In the genomic region with DNA sequence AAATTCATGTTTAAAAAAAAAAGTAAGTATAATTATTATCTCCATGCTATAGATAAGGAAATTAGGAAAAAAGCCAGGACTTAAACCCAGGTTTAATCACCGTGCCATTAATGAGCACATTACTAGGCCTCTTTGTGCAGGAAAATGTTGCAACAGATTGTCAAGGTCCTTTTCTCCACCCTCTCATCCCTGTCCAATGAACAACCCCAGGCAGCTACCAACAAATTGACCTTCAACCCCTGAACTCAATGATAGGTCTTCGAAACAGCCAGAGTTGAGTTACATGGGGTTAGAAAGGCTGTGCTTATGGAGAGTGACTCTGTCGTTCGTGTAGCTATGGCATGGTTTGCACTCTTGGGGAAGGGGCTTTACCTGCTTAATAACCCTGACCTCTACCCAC, we compare ENCODE assay signal across 24 cellular contexts.
"Had no signal": no experiment of that assay in that cellular context is flagged by ENCODE, and none has a peak within 500 bp of the region (broad histone marks: within the 10 kb centered on the region; RNA-seq: fewer than 3 reads in every experiment).

No MANE protein-coding gene starts in this region.

- H3K9me3 ChIP-seq: SJCRH30 had no signal

- H3K27me3 Mint-ChIP-seq: activated CD4-positive, alpha-beta T cell treated with anti-CD3 and anti-CD28 coated beads for 36 hours; activated CD4-positive, alpha-beta T cell treated with anti-CD3 and anti-CD28 coated beads, Interleukin-2, amount 10 ng/mL, durations not matched to agents 7 days and 5 days; activated T-cell treated with anti-CD3 and anti-CD28 coated beads, Interleukin-2, amount 50 U/mL, for 24 hours; brain had no signal

- H3K36me3 ChIP-seq: SJCRH30 had no signal

- H3K36me3 Mint-ChIP-seq: brain had no signal

- H3K27me3 ChIP-seq: SJCRH30 had no signal

- DNase-seq: activated CD4-positive, alpha-beta T cell treated with anti-CD3 and anti-CD28 coated beads for 36 hours; activated CD4-positive, alpha-beta T cell treated with anti-CD3 and anti-CD28 coated beads, Interleukin-2, amount 10 ng/mL, durations not matched to agents 7 days and 5 days; activated CD4-positive, alpha-beta T cell treated with anti-CD3 and anti-CD28 coated beads, Interleukin-2, amount 50 U/mL, for 48 hours; activated CD8-positive, alpha-beta T cell treated with anti-CD3 and anti-CD28 coated beads, Interleukin-2, amount 10 ng/mL, durations not matched to agents 7 days and 5 days; activated gamma-delta T cell treated with Interleukin-2 at 50 U/mL for 16 hours; activated naive CD4-positive, alpha-beta T cell treated with anti-CD3 and anti-CD28 coated beads for 36 hours; activated T-cell treated with anti-CD3 and anti-CD28 coated beads, Interleukin-2, amount 50 U/mL, for 24 hours; anterior cingulate cortex; caudate nucleus; NCI-H1105; NCI-H1436; NCI-H1694; NCI-H1930; NCI-H2081 treated with DMSO at 0.1 percent for 48 hours; NCI-H226; NCI-H524 treated with DMSO at 0.1 percent for 48 hours; T1000 had no signal

- H3K27ac Mint-ChIP-seq: activated CD4-positive, alpha-beta T cell treated with anti-CD3 and anti-CD28 coated beads for 36 hours; activated CD4-positive, alpha-beta T cell treated with anti-CD3 and anti-CD28 coated beads, Interleukin-2, amount 10 ng/mL, durations not matched to agents 7 days and 5 days; activated CD8-positive, alpha-beta T cell treated with anti-CD3 and anti-CD28 coated beads, Interleukin-2, amount 10 ng/mL, durations not matched to agents 7 days and 5 days; activated naive CD4-positive, alpha-beta T cell treated with anti-CD3 and anti-CD28 coated beads for 36 hours; activated naive CD4-positive, alpha-beta T cell treated with anti-CD3 and anti-CD28 coated beads, Interleukin-2, amount 50 U/mL, for 72 hours; activated T-cell treated with anti-CD3 and anti-CD28 coated beads, Interleukin-2, amount 50 U/mL, for 24 hours; activated T-helper 1 cell treated with anti-CD3 and anti-CD28 coated beads, Interleukin-12 subunit alpha, Interleukin-12 subunit beta, Interleukin-2, Interleukin-4 antibody, amounts not matched to agents 30 ng/mL and 10 ng/mL and 1 ng/mL, durations not matched to agents 14 hours and 24 hours and 36 hours had no signal

- H3K9me3 Mint-ChIP-seq: activated CD4-positive, alpha-beta T cell treated with anti-CD3 and anti-CD28 coated beads, Interleukin-2, amount 10 ng/mL, durations not matched to agents 7 days and 5 days; activated naive CD4-positive, alpha-beta T cell treated with anti-CD3 and anti-CD28 coated beads for 36 hours; activated T-cell treated with anti-CD3 and anti-CD28 coated beads, Interleukin-2, amount 50 U/mL, for 24 hours; activated T-helper 1 cell treated with anti-CD3 and anti-CD28 coated beads, Interleukin-12 subunit alpha, Interleukin-12 subunit beta, Interleukin-2, Interleukin-4 antibody, amounts not matched to agents 30 ng/mL and 10 ng/mL and 1 ng/mL, durations not matched to agents 14 hours and 24 hours and 36 hours had no signal

- H3K4me3 Mint-ChIP-seq: activated CD4-positive, alpha-beta T cell treated with anti-CD3 and anti-CD28 coated beads for 36 hours; activated CD4-positive, alpha-beta T cell treated with anti-CD3 and anti-CD28 coated beads, Interleukin-2, amount 10 ng/mL, durations not matched to agents 7 days and 5 days; activated CD8-positive, alpha-beta T cell treated with anti-CD3 and anti-CD28 coated beads, Interleukin-2, amount 10 ng/mL, durations not matched to agents 7 days and 5 days; activated naive CD4-positive, alpha-beta T cell treated with anti-CD3 and anti-CD28 coated beads for 36 hours; activated T-cell treated with anti-CD3 and anti-CD28 coated beads, Interleukin-2, amount 50 U/mL, for 24 hours; activated T-helper 1 cell treated with anti-CD3 and anti-CD28 coated beads, Interleukin-12 subunit alpha, Interleukin-12 subunit beta, Interleukin-2, Interleukin-4 antibody, amounts not matched to agents 30 ng/mL and 10 ng/mL and 1 ng/mL, durations not matched to agents 14 hours and 24 hours and 36 hours; brain had no signal

- ATAC-seq: activated CD4-positive, alpha-beta T cell treated with anti-CD3 and anti-CD28 coated beads for 36 hours; activated CD4-positive, CD25-positive, alpha-beta regulatory T cell treated with anti-CD3 and anti-CD28 coated beads, Interleukin-2, amount 50 U/mL, for 24 hours; activated CD8-positive, alpha-beta T cell treated with anti-CD3 and anti-CD28 coated beads, Interleukin-2, amount 10 ng/mL, durations not matched to agents 7 days and 5 days; activated naive CD4-positive, alpha-beta T cell treated with anti-CD3 and anti-CD28 coated beads, Interleukin-2, amount 50 U/mL, for 72 hours; Panc1 had no signal

- H3K27ac ChIP-seq: SJCRH30, SK-N-MC had no signal

- H3K4me3 ChIP-seq: SJCRH30, SK-N-MC had no signal
